18 cellular contexts compared by ENCODE assay signal in the genomic region with DNA sequence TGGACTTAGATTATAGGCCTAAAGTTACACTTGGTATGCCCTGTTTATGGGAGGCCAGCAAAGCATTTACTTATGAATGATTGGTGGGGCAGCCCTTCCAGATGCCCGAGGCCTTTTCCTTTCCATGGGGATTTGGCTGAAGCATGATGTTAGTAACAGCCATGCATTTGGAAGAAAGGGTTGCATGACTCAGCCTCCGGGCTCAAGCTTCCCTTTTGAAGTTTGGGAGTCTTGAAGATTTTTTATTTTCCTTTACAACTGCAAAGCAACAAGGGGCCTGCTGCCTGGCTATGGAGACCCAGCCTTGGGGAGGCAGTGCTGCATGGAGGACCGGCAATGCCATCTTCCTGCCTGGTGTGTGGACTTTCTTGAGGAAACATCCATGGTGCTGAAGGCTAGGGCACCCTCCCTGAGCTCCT.
"Had no signal": no experiment of that assay in that cellular context is flagged by ENCODE, and none has a peak within 500 bp of the region (broad histone marks: within the 10 kb centered on the region; RNA-seq: fewer than 3 reads in every experiment).

No MANE protein-coding gene starts in this region.

- DNase-seq: activated CD4-positive, alpha-beta T cell treated with anti-CD3 and anti-CD28 coated beads, Interleukin-2, amount 50 U/mL, for 1 hour; activated effector memory CD4-positive, alpha-beta T cell treated with anti-CD3 and anti-CD28 coated beads, Interleukin-2, amount 50 U/mL, for 16 hours; activated naive CD4-positive, alpha-beta T cell treated with anti-CD3 and anti-CD28 coated beads, Interleukin-2, amount 50 U/mL, for 16 hours; activated T-cell treated with anti-CD3 and anti-CD28 coated beads, Interleukin-2, amount 50 U/mL, for 72 hours; effector memory CD8-positive, alpha-beta T cell; foreskin keratinocyte; hippocampal formation; lower lobe of right lung; nephron progenitor cell; nucleus accumbens; stimulated activated CD8-positive, alpha-beta memory T cell treated with anti-CD3 and anti-CD28 coated beads, Interleukin-4, amount 100 ng/mL, for 48 hours; stimulated activated naive CD4-positive, alpha-beta T cell treated with Interleukin-2 at 50 U/mL for 16 hours; substantia nigra; T1000; tibial artery had no signal

- H3K27me3 ChIP-seq: ascending aorta, cardiac muscle cell, foreskin keratinocyte, tibial artery had no signal

- H3K27ac ChIP-seq: ascending aorta, cardiac muscle cell, foreskin keratinocyte, lower lobe of right lung, tibial artery had no signal

- ATAC-seq: activated T-cell treated with anti-CD3 and anti-CD28 coated beads, Interleukin-2, amount 50 U/mL, for 72 hours; effector memory CD8-positive, alpha-beta T cell; foreskin keratinocyte; lower lobe of right lung; sciatic nerve had no signal

- H3K4me3 ChIP-seq: ascending aorta, cardiac muscle cell, lower lobe of right lung, tibial artery had no signal

- H3K9me3 ChIP-seq: ascending aorta, lower lobe of right lung, tibial artery had no signal

- H3K36me3 ChIP-seq: ascending aorta, cardiac muscle cell, lower lobe of right lung, tibial artery had no signal

- H3K4me1 ChIP-seq: ascending aorta, foreskin keratinocyte, lower lobe of right lung, tibial artery had no signal
